ENCODE assay signal across 16 cellular contexts in genomic region chr6:78984225-78984950, GRCh38.
DNase-seq lines count a peak whose midpoint lies in the region; ATAC-seq and TF ChIP-seq lines count a peak whose summit lies in the region.
"Had no signal": no experiment of that assay in that cellular context is flagged by ENCODE, and none has a peak within 500 bp of the region (broad histone marks: within the 10 kb centered on the region; RNA-seq: fewer than 3 reads in every experiment).

No MANE protein-coding gene starts in this region.

- TF ChIP-seq CTCF in right atrium auricular region (IDR thresholded peaks at IDR 0.05) (no peak), heart left ventricle (IDR thresholded peaks at IDR 0.05) (no peak)

- peak overlapping the region; percentile 10 for H3K27ac Mint-ChIP-seq in stimulated activated effector memory CD8-positive, alpha-beta T cell treated with anti-CD3 and anti-CD28 coated beads, Interleukin-12 subunit alpha, Interleukin-12 subunit beta, amount 100 ng/mL, for 72 hours

- peaks cover 32% of the 10 kb centered on the region for H3K36me3 ChIP-seq in right atrium auricular region
- peaks cover 0 to 100% (median 97%) of the 10 kb centered on the region in 9 donors for H3K36me3 ChIP-seq in heart left ventricle

- ATAC-seq in Right ventricle myocardium superior (ENCODE audit: poor library complexity), result peak; percentile 97
- peak; percentile 92 to 97 (median 96) for ATAC-seq in heart left ventricle
- ATAC-seq in right cardiac atrium, result peak; percentile 66 to 88
- no peak for ATAC-seq in stimulated activated effector memory CD8-positive, alpha-beta T cell treated with anti-CD3 and anti-CD28 coated beads, Interleukin-12 subunit alpha, Interleukin-12 subunit beta, amount 100 ng/mL, for 72 hours

- H3K4me3 Mint-ChIP-seq in stimulated activated effector memory CD8-positive, alpha-beta T cell treated with anti-CD3 and anti-CD28 coated beads, Interleukin-12 subunit alpha, Interleukin-12 subunit beta, amount 100 ng/mL, for 72 hours, result no peak overlapping the region
- H3K4me3 Mint-ChIP-seq: CD4-positive, CD25-positive, alpha-beta regulatory T cell; H9 had no signal

- TF ChIP-seq POLR2A in heart left ventricle (IDR thresholded peaks at IDR 0.05), result no peak

- H3K27ac ChIP-seq in right atrium auricular region (peak overlapping the region in 1 of 2 donors; percentile 53), heart left ventricle (peak overlapping the region in 9 of 12 donors; percentile 2 to 61 (median 51)), right cardiac atrium (ENCODE audit: low read length) (peak overlapping the region; percentile 58), caudate nucleus (ENCODE audit: low read depth, low read length) (no peak overlapping the region)
- H3K27ac ChIP-seq: BLaER1 treated with 17β-estradiol and CSF1 and Interleukin-3, amounts not matched to agents 10 nM and 100 nM had no signal

- WGBS in heart left ventricle, 4 donors, result 49 to 55% (median 53%) methylated on average over 4 of the region's 4 CpGs
- 56% methylated on average over 4 of the region's 4 CpGs for WGBS in right cardiac atrium

- peaks cover 98% of the 10 kb centered on the region for H3K36me3 Mint-ChIP-seq in stimulated activated effector memory CD8-positive, alpha-beta T cell treated with anti-CD3 and anti-CD28 coated beads, Interleukin-12 subunit alpha, Interleukin-12 subunit beta, amount 100 ng/mL, for 72 hours

- H3K9me3 ChIP-seq in right atrium auricular region (no peaks in the 10 kb centered on the region), heart left ventricle (no peaks in the 10 kb centered on the region), right cardiac atrium (ENCODE audit: control insufficient read depth, low read length) (no peaks in the 10 kb centered on the region)

- intact Hi-C loops in Right ventricle myocardium superior (cut with DNase I), result no loop called here
- intact Hi-C loops in heart left ventricle (cut with DNase I), result no loop called here
- intact Hi-C loops in right cardiac atrium (cut with DNase I), result no loop called here
- intact Hi-C loops in head of caudate nucleus (cut with DNase I), result no loop called here

- H3K4me1 Mint-ChIP-seq in stimulated activated effector memory CD8-positive, alpha-beta T cell treated with anti-CD3 and anti-CD28 coated beads, Interleukin-12 subunit alpha, Interleukin-12 subunit beta, amount 100 ng/mL, for 72 hours, result no peaks in the 10 kb centered on the region
- H3K4me1 Mint-ChIP-seq: H9 had no signal

- H3K4me1 ChIP-seq in right atrium auricular region, result no peaks in the 10 kb centered on the region
- H3K4me1 ChIP-seq in heart left ventricle, result peaks cover 0 to 16% (median 0%) of the 10 kb centered on the region in 12 donors
- no peaks in the 10 kb centered on the region for H3K4me1 ChIP-seq in right cardiac atrium (ENCODE audit: control insufficient read depth, insufficient read depth, low read length)
- H3K4me1 ChIP-seq: BLaER1 treated with 17β-estradiol and CSF1 and Interleukin-3, amounts not matched to agents 10 nM and 100 nM had no signal

- no peak for DNase-seq in Right ventricle myocardium superior
- no peak for DNase-seq in right atrium auricular region (ENCODE audit: low spot score)
- no peak for DNase-seq in heart left ventricle
- DNase-seq in right cardiac atrium, result no peak
- no peak for DNase-seq in stimulated activated effector memory CD8-positive, alpha-beta T cell treated with anti-CD3 and anti-CD28 coated beads, Interleukin-12 subunit alpha, Interleukin-12 subunit beta, amount 100 ng/mL, for 72 hours (ENCODE audit: low spot score in 2 of 2)
- no peak for DNase-seq in caudate nucleus (lab: John Stamatoyannopoulos, UW)
- DNase-seq in cerebellar nuclear complex (lab: John Stamatoyannopoulos, UW), result no peak
- DNase-seq in head of caudate nucleus, result no peak
- DNase-seq: ACHN; CD4-positive, CD25-positive, alpha-beta regulatory T cell; DMS153; DMS79 treated with DMSO at 0.1 percent for 48 hours; EL; GOT3; H9 had no signal

- H3K27me3 ChIP-seq in right atrium auricular region, result no peaks in the 10 kb centered on the region
- H3K27me3 ChIP-seq in heart left ventricle, result no peaks in the 10 kb centered on the region
- no peaks in the 10 kb centered on the region for H3K27me3 ChIP-seq in right cardiac atrium (ENCODE audit: control insufficient read depth, insufficient read depth)
- H3K27me3 ChIP-seq: BLaER1 treated with 17β-estradiol and CSF1 and Interleukin-3, amounts not matched to agents 10 nM and 100 nM had no signal

- no peak overlapping the region for H3K4me3 ChIP-seq in right atrium auricular region
- no peak overlapping the region for H3K4me3 ChIP-seq in heart left ventricle
- no peak overlapping the region for H3K4me3 ChIP-seq in right cardiac atrium (ENCODE audit: low read length)
- H3K4me3 ChIP-seq: BLaER1 treated with 17β-estradiol and CSF1 and Interleukin-3, amounts not matched to agents 10 nM and 100 nM had no signal

- no peaks in the 10 kb centered on the region for H3K9me3 Mint-ChIP-seq in stimulated activated effector memory CD8-positive, alpha-beta T cell treated with anti-CD3 and anti-CD28 coated beads, Interleukin-12 subunit alpha, Interleukin-12 subunit beta, amount 100 ng/mL, for 72 hours
- H3K9me3 Mint-ChIP-seq: H9 had no signal
